In the genomic region with DNA sequence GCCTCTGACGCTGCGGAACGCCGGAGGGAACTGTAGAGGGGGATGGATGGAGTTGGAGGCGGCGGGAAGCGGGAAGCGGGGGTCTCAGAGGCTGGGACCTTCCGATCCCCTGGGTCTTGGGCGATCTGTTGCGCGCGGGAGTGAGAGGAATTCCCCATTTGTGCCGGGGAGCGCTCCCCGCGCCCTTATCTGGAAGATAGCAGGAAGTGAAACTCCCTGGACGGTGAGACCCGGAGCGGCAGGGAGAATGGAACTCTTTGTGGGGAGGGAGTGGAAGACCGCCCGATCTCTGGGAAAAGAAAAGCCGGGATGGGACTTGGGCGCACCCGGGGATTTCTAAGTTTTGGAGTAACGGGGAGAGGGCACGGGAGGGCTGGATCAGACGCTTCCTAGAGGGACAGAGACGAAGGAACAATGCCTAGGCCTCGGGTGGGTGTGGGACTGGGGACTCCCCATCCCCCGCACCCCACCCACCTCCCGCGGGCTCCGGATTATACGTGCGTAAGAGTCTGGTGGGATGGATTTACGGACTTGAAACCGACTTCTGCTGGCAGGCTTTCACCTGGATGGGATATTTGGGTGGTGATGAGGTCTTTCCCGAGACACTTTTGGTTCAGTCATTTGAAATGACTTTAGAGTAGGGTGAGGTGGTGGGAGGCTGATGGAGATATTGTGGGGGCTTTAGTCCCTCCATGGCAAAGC, we compare ENCODE assay signal across 1 cellular context.
TF ChIP-seq lines count a peak whose summit lies in the region.

No MANE protein-coding gene starts in this region.

TF ChIP-seq in HepG2, 621 proteins besides CTCF, POLR2A, EP300 and RAD21 (continued from another document and continues in another):
- TF ChIP-seq, protein P1, sequence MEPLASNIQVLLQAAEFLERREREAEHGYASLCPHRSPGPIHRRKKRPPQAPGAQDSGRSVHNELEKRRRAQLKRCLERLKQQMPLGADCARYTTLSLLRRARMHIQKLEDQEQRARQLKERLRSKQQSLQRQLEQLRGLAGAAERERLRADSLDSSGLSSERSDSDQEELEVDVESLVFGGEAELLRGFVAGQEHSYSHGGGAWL (CRISPR knock-in tag; IDR thresholded peaks at IDR 0.05) = 0 out of 2 replicates have a peak, but pooled peaks have one; percentile 3
- TF ChIP-seq FOXK2 (IDR thresholded peaks at IDR 0.05) (no peak), CBX5 (CRISPR knock-in tag; IDR thresholded peaks at IDR 0.05; ENCODE audit: borderline replicate concordance) (no peak), JUN (CRISPR knock-in tag; IDR thresholded peaks at IDR 0.05) (no peak), SATB2 (CRISPR knock-in tag; IDR thresholded peaks at IDR 0.05) (no peak), TEAD2 (CRISPR knock-in tag; IDR thresholded peaks at IDR 0.05) (no peak), SMARCE1 (IDR thresholded peaks at IDR 0.05; ENCODE audit: borderline replicate concordance) (no peak), KLF12 (CRISPR knock-in tag; IDR thresholded peaks at IDR 0.05; ENCODE audit: borderline replicate concordance) (no peak), KLF11 (CRISPR knock-in tag; IDR thresholded peaks at IDR 0.05) (no peak), MLLT10 (CRISPR knock-in tag; IDR thresholded peaks at IDR 0.05) (no peak), ZNF552 (CRISPR knock-in tag; IDR thresholded peaks at IDR 0.05; ENCODE audit: borderline replicate concordance) (0 out of 2 replicates have a peak, but pooled peaks have one; percentile 28), SOX13 (IDR thresholded peaks at IDR 0.05) (no peak), SOX13 (CRISPR knock-in tag; conservative IDR thresholded peaks at IDR 0.05 in 1 of 2, IDR thresholded peaks at IDR 0.05 in 1 of 2) (0 out of 4 replicates have a peak, but pooled peaks of 1 of the 2 experiments have one; percentile 10), DNMT3B (CRISPR knock-in tag; conservative IDR thresholded peaks at IDR 0.05) (0 out of 2 replicates have a peak, but pooled peaks have one; percentile 35), ZNF629 (CRISPR knock-in tag; conservative IDR thresholded peaks at IDR 0.05) (no peak), SRSF4 (IDR thresholded peaks at IDR 0.05; ENCODE audit: low read depth, low read length, poor library complexity, severe bottlenecking) (peak; percentile 53), HDAC1 (CRISPR knock-in tag; IDR thresholded peaks at IDR 0.05) (0 out of 2 replicates have a peak, but pooled peaks have one; percentile 12), ZNF569 (CRISPR knock-in tag; IDR thresholded peaks at IDR 0.05; ENCODE audit: borderline replicate concordance) (no peak), ZNF274 (CRISPR knock-in tag; IDR thresholded peaks at IDR 0.05) (peak; percentile 8; the same call in 1 of the 2 replicates), TBX2 (CRISPR knock-in tag; IDR thresholded peaks at IDR 0.05; ENCODE audit: borderline replicate concordance) (no peak), PAF1 (CRISPR knock-in tag; IDR thresholded peaks at IDR 0.05) (no peak), IRF2 (CRISPR knock-in tag; IDR thresholded peaks at IDR 0.05) (no peak), ZNF205 (CRISPR knock-in tag; IDR thresholded peaks at IDR 0.05) (no peak), ZNF879 (CRISPR knock-in tag; IDR thresholded peaks at IDR 0.05) (no peak), PLRG1 (conservative IDR thresholded peaks at IDR 0.05) (no peak), ZSCAN29 (CRISPR knock-in tag; conservative IDR thresholded peaks at IDR 0.05) (0 out of 2 replicates have a peak, but pooled peaks have one; percentile 7), ZNF496 (CRISPR knock-in tag; IDR thresholded peaks at IDR 0.05; ENCODE audit: insufficient replicate concordance) (no peak), U2AF2 (IDR thresholded peaks at IDR 0.05; ENCODE audit: low read depth, low read length) (no peak), YEATS4 (CRISPR knock-in tag; IDR thresholded peaks at IDR 0.05; ENCODE audit: borderline replicate concordance) (no peak), ISL2 (CRISPR knock-in tag; IDR thresholded peaks at IDR 0.05) (no peak; the same call in none of the 2 replicates), TBP (CRISPR knock-in tag; IDR thresholded peaks at IDR 0.05) (no peak), ZNF780A (CRISPR knock-in tag; IDR thresholded peaks at IDR 0.05) (0 out of 2 replicates have a peak, but pooled peaks have one; percentile 25), PAX8 (CRISPR knock-in tag; IDR thresholded peaks at IDR 0.05; ENCODE audit: borderline replicate concordance) (no peak), DR1 (CRISPR knock-in tag; IDR thresholded peaks at IDR 0.05) (no peak; the same call in 1 of the 2 replicates), NFIC (IDR thresholded peaks at IDR 0.05; ENCODE audit: low read length) (no peak), ZNF788 (CRISPR knock-in tag; IDR thresholded peaks at IDR 0.05; ENCODE audit: borderline replicate concordance) (no peak), MEF2D (CRISPR knock-in tag; IDR thresholded peaks at IDR 0.05) (no peak), SALL2 (CRISPR knock-in tag; IDR thresholded peaks at IDR 0.05) (no peak)
- TF ChIP-seq, protein P2, sequence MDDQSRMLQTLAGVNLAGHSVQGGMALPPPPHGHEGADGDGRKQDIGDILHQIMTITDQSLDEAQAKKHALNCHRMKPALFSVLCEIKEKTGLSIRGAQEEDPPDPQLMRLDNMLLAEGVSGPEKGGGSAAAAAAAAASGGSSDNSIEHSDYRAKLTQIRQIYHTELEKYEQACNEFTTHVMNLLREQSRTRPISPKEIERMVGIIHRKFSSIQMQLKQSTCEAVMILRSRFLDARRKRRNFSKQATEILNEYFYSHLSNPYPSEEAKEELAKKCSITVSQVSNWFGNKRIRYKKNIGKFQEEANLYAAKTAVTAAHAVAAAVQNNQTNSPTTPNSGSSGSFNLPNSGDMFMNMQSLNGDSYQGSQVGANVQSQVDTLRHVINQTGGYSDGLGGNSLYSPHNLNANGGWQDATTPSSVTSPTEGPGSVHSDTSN (CRISPR knock-in tag; IDR thresholded peaks at IDR 0.05; ENCODE audit: borderline replicate concordance) = 0 out of 2 replicates have a peak, but pooled peaks have one; percentile 66
- TF ChIP-seq, protein P3, sequence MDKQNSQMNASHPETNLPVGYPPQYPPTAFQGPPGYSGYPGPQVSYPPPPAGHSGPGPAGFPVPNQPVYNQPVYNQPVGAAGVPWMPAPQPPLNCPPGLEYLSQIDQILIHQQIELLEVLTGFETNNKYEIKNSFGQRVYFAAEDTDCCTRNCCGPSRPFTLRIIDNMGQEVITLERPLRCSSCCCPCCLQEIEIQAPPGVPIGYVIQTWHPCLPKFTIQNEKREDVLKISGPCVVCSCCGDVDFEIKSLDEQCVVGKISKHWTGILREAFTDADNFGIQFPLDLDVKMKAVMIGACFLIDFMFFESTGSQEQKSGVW (CRISPR knock-in tag; IDR thresholded peaks at IDR 0.05; ENCODE audit: borderline replicate concordance) = no peak
- TF ChIP-seq, protein P4, sequence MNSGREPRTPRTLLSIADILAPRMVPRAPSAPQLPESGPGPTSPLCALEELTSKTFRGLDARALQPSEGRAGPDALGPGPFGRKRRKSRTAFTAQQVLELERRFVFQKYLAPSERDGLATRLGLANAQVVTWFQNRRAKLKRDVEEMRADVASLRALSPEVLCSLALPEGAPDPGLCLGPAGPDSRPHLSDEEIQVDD (CRISPR knock-in tag; IDR thresholded peaks at IDR 0.05; ENCODE audit: borderline replicate concordance) = 0 out of 2 replicates have a peak, but pooled peaks have one; percentile 0
- TF ChIP-seq, protein P5, sequence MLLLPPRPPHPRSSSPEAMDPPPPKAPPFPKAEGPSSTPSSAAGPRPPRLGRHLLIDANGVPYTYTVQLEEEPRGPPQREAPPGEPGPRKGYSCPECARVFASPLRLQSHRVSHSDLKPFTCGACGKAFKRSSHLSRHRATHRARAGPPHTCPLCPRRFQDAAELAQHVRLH (CRISPR knock-in tag; IDR thresholded peaks at IDR 0.05; ENCODE audit: borderline replicate concordance, low read depth) = no peak; the same call in 1 of the 2 replicates
- TF ChIP-seq, protein P6, sequence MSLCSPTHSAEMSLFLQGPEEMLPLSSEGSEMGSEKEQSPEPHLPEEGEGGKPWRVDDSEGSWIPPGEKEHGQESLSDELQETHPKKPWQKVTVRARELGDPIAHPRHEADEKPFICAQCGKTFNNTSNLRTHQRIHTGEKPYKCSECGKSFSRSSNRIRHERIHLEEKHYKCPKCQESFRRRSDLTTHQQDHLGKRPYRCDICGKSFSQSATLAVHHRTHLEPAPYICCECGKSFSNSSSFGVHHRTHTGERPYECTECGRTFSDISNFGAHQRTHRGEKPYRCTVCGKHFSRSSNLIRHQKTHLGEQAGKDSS (CRISPR knock-in tag; IDR thresholded peaks at IDR 0.05; ENCODE audit: borderline replicate concordance, low read depth) = peak; percentile 3; the same call in 1 of the 2 replicates
- TF ChIP-seq, protein P7, sequence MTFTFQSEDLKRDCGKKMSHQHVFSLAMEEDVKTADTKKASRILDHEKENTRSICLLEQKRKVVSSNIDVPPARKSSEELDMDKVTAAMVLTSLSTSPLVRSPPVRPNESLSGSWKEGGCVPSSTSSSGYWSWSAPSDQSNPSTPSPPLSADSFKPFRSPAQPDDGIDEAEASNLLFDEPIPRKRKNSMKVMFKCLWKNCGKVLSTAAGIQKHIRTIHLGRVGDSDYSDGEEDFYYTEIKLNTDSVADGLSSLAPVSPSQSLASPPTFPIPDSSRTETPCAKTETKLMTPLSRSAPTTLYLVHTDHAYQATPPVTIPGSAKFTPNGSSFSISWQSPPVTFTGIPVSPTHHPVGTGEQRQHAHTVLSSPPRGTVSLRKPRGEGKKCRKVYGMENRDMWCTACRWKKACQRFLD (CRISPR knock-in tag; IDR thresholded peaks at IDR 0.05; ENCODE audit: borderline replicate concordance) = 0 out of 2 replicates have a peak, but pooled peaks have one; percentile 8
- TF ChIP-seq, protein P8, sequence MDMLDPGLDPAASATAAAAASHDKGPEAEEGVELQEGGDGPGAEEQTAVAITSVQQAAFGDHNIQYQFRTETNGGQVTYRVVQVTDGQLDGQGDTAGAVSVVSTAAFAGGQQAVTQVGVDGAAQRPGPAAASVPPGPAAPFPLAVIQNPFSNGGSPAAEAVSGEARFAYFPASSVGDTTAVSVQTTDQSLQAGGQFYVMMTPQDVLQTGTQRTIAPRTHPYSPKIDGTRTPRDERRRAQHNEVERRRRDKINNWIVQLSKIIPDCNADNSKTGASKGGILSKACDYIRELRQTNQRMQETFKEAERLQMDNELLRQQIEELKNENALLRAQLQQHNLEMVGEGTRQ (IDR thresholded peaks at IDR 0.05; ENCODE audit: low read depth, low read length) = no peak
- TF ChIP-seq, protein P8 (CRISPR knock-in tag; IDR thresholded peaks at IDR 0.05; ENCODE audit: borderline replicate concordance) = no peak
- TF ChIP-seq, protein P9, sequence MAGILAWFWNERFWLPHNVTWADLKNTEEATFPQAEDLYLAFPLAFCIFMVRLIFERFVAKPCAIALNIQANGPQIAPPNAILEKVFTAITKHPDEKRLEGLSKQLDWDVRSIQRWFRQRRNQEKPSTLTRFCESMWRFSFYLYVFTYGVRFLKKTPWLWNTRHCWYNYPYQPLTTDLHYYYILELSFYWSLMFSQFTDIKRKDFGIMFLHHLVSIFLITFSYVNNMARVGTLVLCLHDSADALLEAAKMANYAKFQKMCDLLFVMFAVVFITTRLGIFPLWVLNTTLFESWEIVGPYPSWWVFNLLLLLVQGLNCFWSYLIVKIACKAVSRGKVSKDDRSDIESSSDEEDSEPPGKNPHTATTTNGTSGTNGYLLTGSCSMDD (CRISPR knock-in tag; IDR thresholded peaks at IDR 0.05) = no peak
- TF ChIP-seq, protein P10, sequence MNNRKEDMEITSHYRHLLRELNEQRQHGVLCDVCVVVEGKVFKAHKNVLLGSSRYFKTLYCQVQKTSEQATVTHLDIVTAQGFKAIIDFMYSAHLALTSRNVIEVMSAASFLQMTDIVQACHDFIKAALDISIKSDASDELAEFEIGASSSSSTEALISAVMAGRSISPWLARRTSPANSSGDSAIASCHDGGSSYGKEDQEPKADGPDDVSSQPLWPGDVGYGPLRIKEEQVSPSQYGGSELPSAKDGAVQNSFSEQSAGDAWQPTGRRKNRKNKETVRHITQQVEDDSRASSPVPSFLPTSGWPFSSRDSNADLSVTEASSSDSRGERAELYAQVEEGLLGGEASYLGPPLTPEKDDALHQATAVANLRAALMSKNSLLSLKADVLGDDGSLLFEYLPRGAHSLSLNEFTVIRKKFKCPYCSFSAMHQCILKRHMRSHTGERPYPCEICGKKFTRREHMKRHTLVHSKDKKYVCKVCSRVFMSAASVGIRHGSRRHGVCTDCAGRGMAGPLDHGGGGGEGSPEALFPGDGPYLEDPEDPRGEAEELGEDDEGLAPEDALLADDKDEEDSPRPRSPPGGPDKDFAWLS (CRISPR knock-in tag; IDR thresholded peaks at IDR 0.05; ENCODE audit: borderline replicate concordance) = 0 out of 2 replicates have a peak, but pooled peaks have one; percentile 41
- TF ChIP-seq, protein P11, sequence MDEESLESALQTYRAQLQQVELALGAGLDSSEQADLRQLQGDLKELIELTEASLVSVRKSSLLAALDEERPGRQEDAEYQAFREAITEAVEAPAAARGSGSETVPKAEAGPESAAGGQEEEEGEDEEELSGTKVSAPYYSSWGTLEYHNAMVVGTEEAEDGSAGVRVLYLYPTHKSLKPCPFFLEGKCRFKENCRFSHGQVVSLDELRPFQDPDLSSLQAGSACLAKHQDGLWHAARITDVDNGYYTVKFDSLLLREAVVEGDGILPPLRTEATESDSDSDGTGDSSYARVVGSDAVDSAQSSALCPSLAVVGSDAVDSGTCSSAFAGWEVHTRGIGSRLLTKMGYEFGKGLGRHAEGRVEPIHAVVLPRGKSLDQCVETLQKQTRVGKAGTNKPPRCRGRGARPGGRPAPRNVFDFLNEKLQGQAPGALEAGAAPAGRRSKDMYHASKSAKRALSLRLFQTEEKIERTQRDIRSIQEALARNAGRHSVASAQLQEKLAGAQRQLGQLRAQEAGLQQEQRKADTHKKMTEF (CRISPR knock-in tag; IDR thresholded peaks at IDR 0.05) = no peak
- TF ChIP-seq, protein P12, sequence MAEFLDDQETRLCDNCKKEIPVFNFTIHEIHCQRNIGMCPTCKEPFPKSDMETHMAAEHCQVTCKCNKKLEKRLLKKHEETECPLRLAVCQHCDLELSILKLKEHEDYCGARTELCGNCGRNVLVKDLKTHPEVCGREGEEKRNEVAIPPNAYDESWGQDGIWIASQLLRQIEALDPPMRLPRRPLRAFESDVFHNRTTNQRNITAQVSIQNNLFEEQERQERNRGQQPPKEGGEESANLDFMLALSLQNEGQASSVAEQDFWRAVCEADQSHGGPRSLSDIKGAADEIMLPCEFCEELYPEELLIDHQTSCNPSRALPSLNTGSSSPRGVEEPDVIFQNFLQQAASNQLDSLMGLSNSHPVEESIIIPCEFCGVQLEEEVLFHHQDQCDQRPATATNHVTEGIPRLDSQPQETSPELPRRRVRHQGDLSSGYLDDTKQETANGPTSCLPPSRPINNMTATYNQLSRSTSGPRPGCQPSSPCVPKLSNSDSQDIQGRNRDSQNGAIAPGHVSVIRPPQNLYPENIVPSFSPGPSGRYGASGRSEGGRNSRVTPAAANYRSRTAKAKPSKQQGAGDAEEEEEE (CRISPR knock-in tag; IDR thresholded peaks at IDR 0.05; ENCODE audit: borderline replicate concordance) = no peak
